In the genomic region with DNA sequence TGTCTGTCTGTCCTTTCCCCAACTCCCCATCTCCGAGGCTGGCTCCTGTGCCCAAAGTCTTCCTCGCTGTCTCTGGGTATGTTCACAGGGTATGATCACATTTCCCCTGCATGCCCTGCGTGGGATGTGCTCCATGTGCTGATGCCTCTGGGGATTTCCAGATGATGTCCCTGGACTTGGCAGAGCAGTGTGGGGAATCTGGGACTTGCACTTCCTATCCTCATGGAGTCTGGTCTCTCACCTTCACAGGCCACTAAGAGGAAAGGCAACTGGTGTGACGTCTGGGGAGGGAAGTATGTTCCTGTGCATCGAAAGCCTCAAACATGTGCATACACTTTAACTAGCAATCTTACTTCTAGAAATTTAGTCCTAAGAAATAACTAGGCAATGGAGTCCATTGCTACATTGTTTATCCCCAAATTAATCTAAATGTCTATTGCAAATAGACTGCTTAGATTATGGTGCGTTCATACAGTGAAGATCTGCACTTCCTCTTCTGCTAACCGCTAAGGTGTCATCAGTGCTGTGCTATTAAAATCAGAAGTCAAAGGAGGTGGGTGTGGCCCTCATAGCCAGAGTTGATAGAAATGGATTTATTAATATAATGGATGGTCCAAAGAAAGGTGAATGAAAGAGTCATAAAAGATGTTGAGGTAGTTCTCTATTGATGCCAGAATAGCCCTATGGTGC, we compare ENCODE assay signal across 25 cellular contexts. TPM values are rescaled to one million over a fixed set of nuclear protein-coding genes. Genes with fewer than 3 reads are reported as not detected.
"Had no signal": no experiment of that assay in that cellular context is flagged by ENCODE, and none has a peak within 500 bp of the region (broad histone marks: within the 10 kb centered on the region; RNA-seq: fewer than 3 reads in every experiment).

No MANE protein-coding gene starts in this region.

- H3K4me1 Mint-ChIP-seq: activated CD4-positive, alpha-beta memory T cell treated with anti-CD3 and anti-CD28 coated beads, Interleukin-2, amount 10 ng/mL, durations not matched to agents 7 days and 5 days; activated CD4-positive, alpha-beta T cell treated with anti-CD3 and anti-CD28 coated beads, Interleukin-2, amount 10 ng/mL, durations not matched to agents 7 days and 5 days; activated naive CD4-positive, alpha-beta T cell treated with anti-CD3 and anti-CD28 coated beads, Interleukin-2, amount 10 ng/mL, durations not matched to agents 7 days and 5 days; activated naive CD8-positive, alpha-beta T cell treated with anti-CD3 and anti-CD28 coated beads for 36 hours; activated T-helper 17 cell treated with anti-CD3 and anti-CD28 coated beads, Interleukin-2, amount 50 U/mL, for 72 hours; T-cell had no signal

- H3K9me3 ChIP-seq: MG63 had no signal

- H3K36me3 Mint-ChIP-seq: activated naive CD4-positive, alpha-beta T cell treated with anti-CD3 and anti-CD28 coated beads, Interleukin-2, amount 10 ng/mL, durations not matched to agents 7 days and 5 days; activated naive CD8-positive, alpha-beta T cell treated with anti-CD3 and anti-CD28 coated beads for 36 hours; T-cell had no signal

- H3K9me3 Mint-ChIP-seq: activated CD4-positive, alpha-beta memory T cell treated with anti-CD3 and anti-CD28 coated beads, Interleukin-2, amount 10 ng/mL, durations not matched to agents 7 days and 5 days; activated CD4-positive, alpha-beta T cell treated with anti-CD3 and anti-CD28 coated beads, Interleukin-2, amount 10 ng/mL, durations not matched to agents 7 days and 5 days; activated naive CD4-positive, alpha-beta T cell treated with anti-CD3 and anti-CD28 coated beads, Interleukin-2, amount 10 ng/mL, durations not matched to agents 7 days and 5 days; activated naive CD8-positive, alpha-beta T cell treated with anti-CD3 and anti-CD28 coated beads for 36 hours; activated T-helper 17 cell treated with anti-CD3 and anti-CD28 coated beads, Interleukin-2, amount 50 U/mL, for 72 hours; IgD-negative memory B cell; T-cell had no signal

- H3K27me3 ChIP-seq: MG63 had no signal

- H3K4me3 ChIP-seq: MG63, SK-N-MC had no signal

- H3K27me3 Mint-ChIP-seq: activated CD4-positive, alpha-beta T cell treated with anti-CD3 and anti-CD28 coated beads, Interleukin-2, amount 10 ng/mL, durations not matched to agents 7 days and 5 days; activated naive CD4-positive, alpha-beta T cell treated with anti-CD3 and anti-CD28 coated beads, Interleukin-2, amount 10 ng/mL, durations not matched to agents 7 days and 5 days; T-cell had no signal

- H3K27ac Mint-ChIP-seq: activated CD4-positive, alpha-beta memory T cell treated with anti-CD3 and anti-CD28 coated beads, Interleukin-2, amount 10 ng/mL, durations not matched to agents 7 days and 5 days; activated CD4-positive, alpha-beta T cell treated with anti-CD3 and anti-CD28 coated beads, Interleukin-2, amount 10 ng/mL, durations not matched to agents 7 days and 5 days; activated naive CD4-positive, alpha-beta T cell treated with anti-CD3 and anti-CD28 coated beads, Interleukin-2, amount 10 ng/mL, durations not matched to agents 7 days and 5 days; activated naive CD8-positive, alpha-beta T cell treated with anti-CD3 and anti-CD28 coated beads for 36 hours; activated T-helper 17 cell treated with anti-CD3 and anti-CD28 coated beads, Interleukin-2, amount 50 U/mL, for 72 hours; T-cell had no signal

- ATAC-seq: activated T-helper 17 cell treated with anti-CD3 and anti-CD28 coated beads, Interleukin-2, amount 50 U/mL, for 72 hours; Right ventricle myocardium inferior; T-cell had no signal

- H3K36me3 ChIP-seq: MG63 had no signal

- DNase-seq: activated CD4-positive, alpha-beta memory T cell treated with anti-CD3 and anti-CD28 coated beads, Interleukin-2, amount 10 ng/mL, durations not matched to agents 7 days and 5 days; activated CD4-positive, CD25-positive, alpha-beta regulatory T cell; activated gamma-delta T cell; activated naive CD8-positive, alpha-beta T cell treated with anti-CD3 and anti-CD28 coated beads for 36 hours; activated T-cell treated with anti-CD3 and anti-CD28 coated beads for 4 hours; anterior cingulate cortex; KG1; MG63; MV-4-11; NCI-H1417 treated with DMSO at 0.1 percent for 48 hours; NCI-H1694; NCI-H2029; NCI-H2107; NCI-H2171 treated with DMSO at 0.1 percent for 48 hours; NCI-H226; NCI-H526 treated with DMSO at 0.1 percent for 48 hours; NK-92 treated with Interleukin-12 subunit alpha and Interleukin-12 subunit beta, amount 100 ng/mL, for 24 hours; T-cell had no signal

- H3K4me3 Mint-ChIP-seq: activated CD4-positive, alpha-beta memory T cell treated with anti-CD3 and anti-CD28 coated beads, Interleukin-2, amount 10 ng/mL, durations not matched to agents 7 days and 5 days; activated CD4-positive, alpha-beta T cell treated with anti-CD3 and anti-CD28 coated beads, Interleukin-2, amount 10 ng/mL, durations not matched to agents 7 days and 5 days; activated naive CD4-positive, alpha-beta T cell treated with anti-CD3 and anti-CD28 coated beads, Interleukin-2, amount 10 ng/mL, durations not matched to agents 7 days and 5 days; activated naive CD8-positive, alpha-beta T cell treated with anti-CD3 and anti-CD28 coated beads for 36 hours; activated T-helper 17 cell treated with anti-CD3 and anti-CD28 coated beads, Interleukin-2, amount 50 U/mL, for 72 hours; IgD-negative memory B cell; T-cell had no signal

- H3K27ac ChIP-seq: SK-N-MC, VCaP had no signal

RNA-seq across cellular contexts. Expression of gene TIMP3, which starts 20.8 kb away (rescaled TPM):
- total RNA-seq: activated CD4-positive, alpha-beta memory T cell treated with anti-CD3 and anti-CD28 coated beads, Interleukin-2, amount 10 ng/mL, durations not matched to agents 7 days and 5 days; activated CD4-positive, alpha-beta T cell treated with anti-CD3 and anti-CD28 coated beads, Interleukin-2, amount 10 ng/mL, durations not matched to agents 7 days and 5 days; activated T-helper 17 cell treated with anti-CD3 and anti-CD28 coated beads, Interleukin-2, amount 50 U/mL, for 72 hours had no signal
- polyA plus RNA-seq: IgD-negative memory B cell had no signal
